ENCODE assay signal across 8 cellular contexts in genomic region chr1:48697066-48697707, GRCh38.
DNase-seq lines count a peak whose midpoint lies in the region; TF ChIP-seq lines count a peak whose summit lies in the region.

No MANE protein-coding gene starts in this region.

- no peak overlapping the region for H3K4me3 ChIP-seq in HAP-1
- H3K4me3 ChIP-seq in WERI-Rb-1 (ENCODE audit: low read depth, low read length) = no peak overlapping the region
- no peak overlapping the region for H3K4me3 ChIP-seq in lower leg skin (ENCODE audit: low read depth, poor library complexity, severe bottlenecking)

- in situ Hi-C loops in HAP-1 (cut with MboI; ENCODE audit: low sequenced_read_pairs) = no loop called here

- peak; percentile 84 for TF ChIP-seq CTCF in WERI-Rb-1 (IDR thresholded peaks at IDR 0.05; ENCODE audit: low read depth, low read length)
- TF ChIP-seq CTCF in lower leg skin (IDR thresholded peaks at IDR 0.05) = no peak

- peaks cover 10% of the 10 kb centered on the region for H3K27me3 ChIP-seq in HAP-1 (ENCODE audit: low read depth)
- no peaks in the 10 kb centered on the region for H3K27me3 ChIP-seq in WERI-Rb-1 (ENCODE audit: insufficient read depth, low read depth, severe bottlenecking)

- no peaks in the 10 kb centered on the region for H3K4me1 ChIP-seq in HAP-1

- H3K27ac ChIP-seq in WERI-Rb-1 = peak overlapping the region; percentile 61

- no peaks in the 10 kb centered on the region for H3K9me3 ChIP-seq in HAP-1
- no peaks in the 10 kb centered on the region for H3K9me3 ChIP-seq in WERI-Rb-1 (ENCODE audit: severe bottlenecking)

- H3K36me3 ChIP-seq in HAP-1 (replicated peaks) (no peaks in the 10 kb centered on the region), WERI-Rb-1 (no peaks in the 10 kb centered on the region)

- DNase-seq in DMS79 treated with DMSO at 0.1 percent for 48 hours (lab: John Stamatoyannopoulos, UW) (peak; percentile 13), DMS79 (lab: John Stamatoyannopoulos, UW) (no peak), HAP-1 (ENCODE audit: low spot score in 2 of 2) (peak; percentile 6 to 76), NCI-H1092 (lab: John Stamatoyannopoulos, UW) (peak; percentile 62), WERI-Rb-1 (peak; percentile 89), lower leg skin (ENCODE audit: low spot score in 2 of 2) (peak; percentile 40 to 91)
- DNase-seq in central memory CD4-positive, alpha-beta T cell = peak; percentile 10
- peak; percentile 9 to 22 for DNase-seq in stimulated activated CD8-positive, alpha-beta memory T cell treated with anti-CD3 and anti-CD28 coated beads, Interleukin-15, amount 100 ng/mL, for 48 hours (ENCODE audit: low read depth in 2 of 2)

- intact Hi-C loops in lower leg skin (cut with DNase I; ENCODE audit: low total_unique reads) = no loop called here

- no peak for TF ChIP-seq POLR2A in lower leg skin (IDR thresholded peaks at IDR 0.05)

- WGBS in lower leg skin, 2 donors = 18 to 21% methylated on average over 5 of the region's 5 CpGs
